In genomic region chr6:166618866-166619761, GRCh38 we compare ENCODE assay signal across 14 cellular contexts. TPM values are rescaled to one million over a fixed set of nuclear protein-coding genes. Genes with fewer than 3 reads are reported as not detected.
DNase-seq lines count a peak whose midpoint lies in the region; ATAC-seq and TF ChIP-seq lines count a peak whose summit lies in the region.
"Had no signal": no experiment of that assay in that cellular context is flagged by ENCODE, and none has a peak within 500 bp of the region (broad histone marks: within the 10 kb centered on the region; RNA-seq: fewer than 3 reads in every experiment).

No MANE protein-coding gene starts in this region.

- peak overlapping the region; percentile 22 to 52; a peak in 3 of 4 replicates for H4K8ac ChIP-seq in IMR-90 (ENCODE audit: low read depth in 2 of 2, low read length in 2 of 2)

- intact Hi-C loops in IMR-90 (cut with micrococcal nuclease) (no loop called here), MCF 10A (cut with micrococcal nuclease) (no loop called here)

- peak overlapping the region; percentile 76 for H4K91ac ChIP-seq in IMR-90 (ENCODE audit: insufficient read depth, low read depth, low read length)

- peak overlapping the region; percentile 84; the same call in 2 of the 3 replicates for H2BK15ac ChIP-seq in IMR-90 (ENCODE audit: low read depth, low read length)

- BruUV-seq in IMR-90 (replicated peaks; lab: Mats Ljungman, UMichigan) (no TSS peak), MCF 10A (replicated peaks; lab: Mats Ljungman, UMichigan) (no TSS peak)

- dilution Hi-C loops in IMR-90 (cut with HindIII; ENCODE audit: low sequenced_read_pairs, unreplicated experiment): no loop called here

- H2AFZ ChIP-seq in IMR-90 (replicated peaks; ENCODE audit: low read length, poor library complexity): peak overlapping the region; percentile 38
- H2AFZ ChIP-seq in smooth muscle cell (ENCODE audit: low read depth): no peak overlapping the region

- no peaks in the 10 kb centered on the region for H3K27me3 ChIP-seq in IMR-90 (ENCODE audit: control insufficient read depth, insufficient read depth, low read length)
- no peaks in the 10 kb centered on the region for H3K27me3 ChIP-seq in smooth muscle cell (ENCODE audit: low read depth)
- H3K27me3 ChIP-seq: SJSA1 had no signal

- peak; percentile 87 for DNase-seq in IMR-90
- peak; percentile 15 for DNase-seq in MCF 10A (ENCODE audit: unreplicated experiment)
- DNase-seq in kidney glomerular epithelial cell (lab: John Stamatoyannopoulos, UW): peak; percentile 11
- DNase-seq in smooth muscle cell (lab: John Stamatoyannopoulos, UW; ENCODE audit: unreplicated experiment): no peak
- DNase-seq in AG20443 (ENCODE audit: low spot score): no peak
- DNase-seq in NCI-H2107 treated with DMSO at 0.1 percent for 48 hours (lab: John Stamatoyannopoulos, UW; ENCODE audit: unreplicated experiment): no peak
- DNase-seq: activated effector memory CD4-positive, alpha-beta T cell treated with Interleukin-2 at 50 U/mL for 16 hours; CD4-positive, CD25-positive, alpha-beta regulatory T cell; NCI-H1105; NCI-H748 treated with DMSO at 0.1 percent for 48 hours had no signal

- H3K36me3 Mint-ChIP-seq in MCF 10A (ENCODE audit: insufficient read depth, unreplicated experiment): peaks cover 42% of the 10 kb centered on the region

- peak overlapping the region; percentile 93 for H3K27ac ChIP-seq in IMR-90 (ENCODE audit: insufficient read depth, low read length)
- H3K27ac ChIP-seq in smooth muscle cell (ENCODE audit: low read depth): peak overlapping the region; percentile 73
- H3K27ac ChIP-seq: SJSA1 had no signal

- H2AK5ac ChIP-seq in IMR-90 (ENCODE audit: low read depth, low read length): peak overlapping the region; percentile 93

- in situ Hi-C loops in IMR-90 (cut with MboI; ENCODE audit: low sequenced_read_pairs): no loop called here

- H2BK120ac ChIP-seq in IMR-90 (ENCODE audit: low read depth, low read length): peak overlapping the region; percentile 79

- peaks cover 57 to 78% of the 10 kb centered on the region in 2 experiments for H3K79me1 ChIP-seq in IMR-90 (ENCODE audit: low read depth in 1 of 2, low read length in 2 of 2)

- POLR2A ChIA-PET in IMR-90 (lab: Charles Lee; ENCODE audit: unreplicated experiment) (no interaction called here), MCF 10A (lab: Yijun Ruan, JAX) (interaction anchor here (0.7 to 8.7 kb wide), 6 partner anchors 8 to 63 kb away, joined by 3 to 89 read pairs (median 34); no protein-coding TSS in a partner anchor)

- H2AK9ac ChIP-seq in IMR-90 (replicated peaks; ENCODE audit: low read depth, low read length, poor library complexity): peak overlapping the region; percentile 47

- H3K4me2 ChIP-seq in IMR-90 (ENCODE audit: low read depth, low read length): no peak overlapping the region
- H3K4me2 ChIP-seq in smooth muscle cell: peak overlapping the region; percentile 34

- H4K20me1 ChIP-seq in IMR-90 (ENCODE audit: insufficient read depth, low read length) (peaks cover 20% of the 10 kb centered on the region; the same call in 1 of the 2 replicates), smooth muscle cell (ENCODE audit: low read depth) (no peaks in the 10 kb centered on the region)

- TF ChIP-seq POLR2A in IMR-90 (IDR thresholded peaks at IDR 0.05; ENCODE audit: low read depth, low read length): no peak

- peaks cover 45% of the 10 kb centered on the region for H3K9me1 ChIP-seq in IMR-90 (ENCODE audit: insufficient read depth, low read length)

- no peak for TF ChIP-seq CTCF in IMR-90 (conservative IDR thresholded peaks at IDR 0.05; ENCODE audit: low read depth, low read length)
- TF ChIP-seq CTCF in MCF 10A (IDR thresholded peaks at IDR 0.05; ENCODE audit: unreplicated experiment): no peak
- TF ChIP-seq CTCF in smooth muscle cell (IDR thresholded peaks at IDR 0.05; ENCODE audit: borderline replicate concordance, insufficient read depth, poor library complexity, severe bottlenecking): no peak

- H2BK5ac ChIP-seq in IMR-90 (ENCODE audit: low read depth, low read length, poor library complexity, severe bottlenecking): peak overlapping the region; percentile 73

- no peaks in the 10 kb centered on the region for H3K9me3 Mint-ChIP-seq in MCF 10A (ENCODE audit: unreplicated experiment)

- H3K9me3 ChIP-seq in IMR-90 (ENCODE audit: control insufficient read depth, insufficient read depth, low read length): no peaks in the 10 kb centered on the region
- H3K9me3 ChIP-seq in smooth muscle cell (replicated peaks; ENCODE audit: low read depth): no peaks in the 10 kb centered on the region
- H3K9me3 ChIP-seq: SJSA1 had no signal

- H3K56ac ChIP-seq in IMR-90 (ENCODE audit: extremely low read depth, insufficient read depth, low read length): peak overlapping the region; percentile 2; the same call in 1 of the 2 replicates

- H3K4me3 ChIP-seq in IMR-90 (ENCODE audit: insufficient read depth, low read depth, low read length): no peak overlapping the region
- H3K4me3 ChIP-seq in smooth muscle cell: no peak overlapping the region
- H3K4me3 ChIP-seq: SJSA1 had no signal

- CTCF ChIA-PET in IMR-90 (lab: Yijun Ruan, JAX): interaction anchor here (1.8 kb wide), 1 partner anchor 24 kb away, joined by 4 read pairs; no protein-coding TSS in a partner anchor
- CTCF ChIA-PET in MCF 10A (lab: Yijun Ruan, JAX): interaction anchor here (0.8 to 2.9 kb wide), 3 partner anchors 20 to 103 kb away, joined by 3 to 12 read pairs (median 9); no protein-coding TSS in a partner anchor

- H3K9ac ChIP-seq in IMR-90 (ENCODE audit: low read depth, low read length) (peak overlapping the region; percentile 9; the same call in 1 of the 2 replicates), smooth muscle cell (ENCODE audit: low read depth) (no peak overlapping the region)

- peaks cover 71% of the 10 kb centered on the region for H3K4me1 Mint-ChIP-seq in MCF 10A (ENCODE audit: insufficient read depth, unreplicated experiment)

- H3K4me3 Mint-ChIP-seq in MCF 10A (ENCODE audit: unreplicated experiment): no peak overlapping the region
- H3K4me3 Mint-ChIP-seq: CD4-positive, CD25-positive, alpha-beta regulatory T cell had no signal

- peak overlapping the region; percentile 80 for H3K14ac ChIP-seq in IMR-90 (replicated peaks; ENCODE audit: low read depth, low read length)

- H3K36me3 ChIP-seq in IMR-90 (ENCODE audit: control insufficient read depth, insufficient read depth, low read length): peaks cover 15% of the 10 kb centered on the region
- no peaks in the 10 kb centered on the region for H3K36me3 ChIP-seq in smooth muscle cell (ENCODE audit: low read depth)

- 95% methylated on average over 19 of the region's 27 CpGs; no CpG with 5 or more reads in 1 of the 2 experiments for WGBS in IMR-90 (ENCODE audit: extremely low coverage in 2 of 2, insufficient read length in 1 of 2), 2 experiments
- WGBS in smooth muscle cell (ENCODE audit: low lambda C conversion rate): 84% methylated on average over 27 of the region's 27 CpGs

- no peaks in the 10 kb centered on the region for H3K27me3 Mint-ChIP-seq in MCF 10A (ENCODE audit: insufficient read depth, unreplicated experiment)

- H3K27ac Mint-ChIP-seq in MCF 10A (ENCODE audit: low read depth, unreplicated experiment): peak overlapping the region; percentile 81
- H3K27ac Mint-ChIP-seq: CD4-positive, CD25-positive, alpha-beta regulatory T cell had no signal

- H3K18ac ChIP-seq in IMR-90 (ENCODE audit: low read depth, low read length): peak overlapping the region; percentile 80

- peak overlapping the region; percentile 95 for H3K4ac ChIP-seq in IMR-90 (ENCODE audit: low read depth, low read length)

- peaks cover 18% of the 10 kb centered on the region for H3K79me2 ChIP-seq in smooth muscle cell (ENCODE audit: low read depth)

- H3K23ac ChIP-seq in IMR-90 (ENCODE audit: low read depth, low read length): peak overlapping the region; percentile 61

- peak overlapping the region; percentile 83 for H2BK20ac ChIP-seq in IMR-90 (ENCODE audit: low read depth, low read length)

- no peak for TF ChIP-seq RAD21 in IMR-90 (IDR thresholded peaks at IDR 0.05; ENCODE audit: low read length)

- peak; percentile 3 for ATAC-seq in IMR-90 (ENCODE audit: low read depth)
- ATAC-seq in HG02884 (IDR thresholded peaks at IDR 0.05; ENCODE audit: unreplicated experiment): no peak
- no peak for ATAC-seq in GM21529 (IDR thresholded peaks at IDR 0.05; ENCODE audit: unreplicated experiment)
- ATAC-seq: activated CD4-positive, CD25-positive, alpha-beta regulatory T cell treated with anti-CD3 and anti-CD28 coated beads, Interleukin-2, amount 50 U/mL, for 24 hours had no signal

- peaks cover 43% of the 10 kb centered on the region for H3K4me1 ChIP-seq in IMR-90 (ENCODE audit: control insufficient read depth, insufficient read depth, low read length)
- H3K4me1 ChIP-seq in smooth muscle cell (ENCODE audit: low read depth): peaks cover 6% of the 10 kb centered on the region

- peak overlapping the region; percentile 35 for H4K5ac ChIP-seq in IMR-90 (ENCODE audit: low read depth, low read length)

- H3F3A ChIP-seq in smooth muscle cell (ENCODE audit: low read depth): no peaks in the 10 kb centered on the region

TF ChIP-seq in IMR-90, 13 proteins besides CTCF, POLR2A, EP300 and RAD21:
- peak; percentile 33; the same call in 1 of the 2 replicates for TF ChIP-seq NFE2L2 (IDR thresholded peaks at IDR 0.05; ENCODE audit: low read depth, low read length)
- 0 out of 2 replicates have a peak, but pooled peaks have one; percentile 5 for TF ChIP-seq FOS (IDR thresholded peaks at IDR 0.05; ENCODE audit: low read depth, low read length)
- TF ChIP-seq RFX5 (IDR thresholded peaks at IDR 0.05; ENCODE audit: low read depth, low read length): no peak
- no peak; the same call in 1 of the 2 replicates for TF ChIP-seq SMC3 (IDR thresholded peaks at IDR 0.05; ENCODE audit: low read depth, low read length)
- TF ChIP-seq MAZ (IDR thresholded peaks at IDR 0.05; ENCODE audit: borderline replicate concordance, low read depth, low read length): no peak
- no peak; the same call in 1 of the 2 replicates for TF ChIP-seq BHLHE40 (IDR thresholded peaks at IDR 0.05; ENCODE audit: low read depth, low read length)
- no peak for TF ChIP-seq RCOR1 (IDR thresholded peaks at IDR 0.05; ENCODE audit: insufficient replicate concordance, low read length)
- TF ChIP-seq MAFK (IDR thresholded peaks at IDR 0.05; ENCODE audit: low read depth, low read length): no peak

RNA-seq across cellular contexts. Expression of gene RPS6KA2, which starts 7.9 kb away (rescaled TPM):
- total RNA-seq in IMR-90 (2012; rRNA removed) (22.2 and 26.9 TPM in 2 replicates), MCF 10A (2022) (126 and 157 TPM in 2 replicates), smooth muscle cell (7.8 and 10.5 TPM in 2 replicates)
- polyA plus RNA-seq in IMR-90 (2012; rRNA removed) (27.6 and 31.3 TPM in 2 replicates), smooth muscle cell (10.4 and 12.2 TPM in 2 replicates)
- polyA plus RNA-seq in IMR-90 (2012; cell fraction: cytosol; rRNA removed): 22.6 and 41.6 TPM in 2 replicates
- polyA plus RNA-seq in IMR-90 (2012; cell fraction: nucleus; rRNA removed; ENCODE audit: low replicate concordance): 23.6 and 31.1 TPM in 2 replicates

RNA-seq across cellular contexts. Expression of gene RAMACL, which starts 32.6 kb away (rescaled TPM):
- total RNA-seq in IMR-90 (2012; rRNA removed) (0.90 and 1.1 TPM in 2 replicates), MCF 10A (2022) (5.3 and 5.8 TPM in 2 replicates), smooth muscle cell (0.13 and 0.99 TPM in 2 replicates)
- polyA plus RNA-seq in IMR-90 (2012; rRNA removed) (0.17 and 0.46 TPM in 2 replicates), smooth muscle cell (0.14 and 0.89 TPM in 2 replicates)
- 0.02 and 0.03 TPM in 2 replicates for polyA plus RNA-seq in IMR-90 (2012; cell fraction: cytosol; rRNA removed)
- polyA plus RNA-seq in IMR-90 (2012; cell fraction: nucleus; rRNA removed; ENCODE audit: low replicate concordance): 0.17 and 0.94 TPM in 2 replicates

Comparison
In these comparisons a context has a peak if more than half of its experiments do, and no peak if none do; other contexts are left out.
1. DNase-seq: peak in IMR-90 (single experiment), MCF 10A (single experiment) and kidney glomerular epithelial cell (single experiment); none in smooth muscle cell (single experiment), AG20443 (single experiment) and NCI-H2107 treated with DMSO at 0.1 percent for 48 hours (single experiment).